34 cellular contexts compared by ENCODE assay signal in the genomic region with DNA sequence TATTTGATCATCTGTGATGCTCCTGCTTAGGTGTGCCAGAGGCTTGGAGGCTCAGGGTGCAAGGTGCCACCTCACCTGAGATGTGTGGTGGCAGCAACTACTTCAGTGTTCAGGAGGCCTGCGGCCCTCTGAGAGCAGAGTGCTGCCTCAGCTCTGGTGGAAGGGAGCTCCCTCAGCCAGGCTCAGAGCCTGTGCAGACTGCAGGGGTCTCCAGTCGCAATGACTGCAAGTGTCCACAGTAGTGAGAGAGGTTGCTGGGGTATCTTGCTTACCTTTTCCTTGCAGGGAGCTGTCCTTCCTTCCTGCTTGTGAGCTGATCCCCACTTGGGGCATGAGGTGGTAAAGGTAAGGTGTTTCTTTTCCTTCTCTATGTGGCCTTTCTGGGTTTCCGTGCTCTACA.
"Had no signal": no experiment of that assay in that cellular context is flagged by ENCODE, and none has a peak within 500 bp of the region (broad histone marks: within the 10 kb centered on the region; RNA-seq: fewer than 3 reads in every experiment).

No MANE protein-coding gene starts in this region.

- H3K36me3 ChIP-seq: ascending aorta, cardiac muscle cell, Peyer's patch had no signal

- H3K27ac ChIP-seq: ascending aorta, cardiac muscle cell, Peyer's patch, VCaP had no signal

- H3K36me3 Mint-ChIP-seq: activated naive CD8-positive, alpha-beta T cell treated with anti-CD3 and anti-CD28 coated beads for 36 hours had no signal

- H3K4me3 Mint-ChIP-seq: activated CD8-positive, alpha-beta T cell treated with anti-CD3 and anti-CD28 coated beads for 36 hours; activated naive CD8-positive, alpha-beta T cell treated with anti-CD3 and anti-CD28 coated beads for 36 hours; activated T-cell treated with anti-CD3 and anti-CD28 coated beads, Interleukin-2, amount 50 U/mL, for 72 hours; activated T-helper 17 cell treated with anti-CD3 and anti-CD28 coated beads, Interleukin-2, amount 50 U/mL, for 72 hours had no signal

- H3K9me3 Mint-ChIP-seq: activated naive CD8-positive, alpha-beta T cell treated with anti-CD3 and anti-CD28 coated beads for 36 hours; activated T-cell treated with anti-CD3 and anti-CD28 coated beads, Interleukin-2, amount 50 U/mL, for 72 hours; activated T-helper 17 cell treated with anti-CD3 and anti-CD28 coated beads, Interleukin-2, amount 50 U/mL, for 72 hours had no signal

- H3K4me1 ChIP-seq: ascending aorta, Peyer's patch had no signal

- ATAC-seq: activated CD8-positive, alpha-beta T cell treated with anti-CD3 and anti-CD28 coated beads for 36 hours; activated T-cell treated with anti-CD3 and anti-CD28 coated beads, Interleukin-2, amount 50 U/mL, for 72 hours; activated T-helper 17 cell treated with anti-CD3 and anti-CD28 coated beads, Interleukin-2, amount 50 U/mL, for 72 hours; PC-3 had no signal

- H3K4me3 ChIP-seq: ascending aorta, cardiac muscle cell, Peyer's patch had no signal

- H3K27ac Mint-ChIP-seq: activated CD8-positive, alpha-beta T cell treated with anti-CD3 and anti-CD28 coated beads for 36 hours; activated naive CD8-positive, alpha-beta T cell treated with anti-CD3 and anti-CD28 coated beads for 36 hours; activated T-helper 17 cell treated with anti-CD3 and anti-CD28 coated beads, Interleukin-2, amount 50 U/mL, for 72 hours had no signal

- DNase-seq: activated CD4-positive, alpha-beta T cell treated with anti-CD3 and anti-CD28 coated beads for 1 hour; activated CD4-positive, alpha-beta T cell treated with anti-CD3 and anti-CD28 coated beads for 48 hours; activated CD4-positive, alpha-beta T cell treated with anti-CD3 and anti-CD28 coated beads, Interleukin-2, amount 50 U/mL, for 4 hours; activated CD4-positive, CD25-positive, alpha-beta regulatory T cell; activated CD8-positive, alpha-beta T cell treated with anti-CD3 and anti-CD28 coated beads for 36 hours; activated effector memory CD4-positive, alpha-beta T cell treated with anti-CD3 and anti-CD28 coated beads, Interleukin-2, amount 50 U/mL, for 16 hours; activated naive CD4-positive, alpha-beta T cell; activated naive CD4-positive, alpha-beta T cell treated with anti-CD3 and anti-CD28 coated beads, Interleukin-2, amount 50 U/mL, for 16 hours; activated naive CD8-positive, alpha-beta T cell treated with anti-CD3 and anti-CD28 coated beads for 36 hours; activated T-cell treated with anti-CD3 and anti-CD28 coated beads, Interleukin-2, amount 50 U/mL, for 1 hour; activated T-cell treated with anti-CD3 and anti-CD28 coated beads, Interleukin-2, amount 50 U/mL, for 72 hours; amniotic stem cell; Karpas-422; KBM-7; NCI-H1105; NCI-H1417 treated with DMSO at 0.1 percent for 48 hours; NCI-H1694; NCI-H1930; NCI-H2081 treated with DMSO at 0.1 percent for 48 hours; NCI-H226; NCI-H524 treated with DMSO at 0.1 percent for 48 hours; NK-92 treated with Interleukin-12 subunit alpha and Interleukin-12 subunit beta, amount 100 ng/mL, for 24 hours; PC-3; Peyer's patch; RPMI8226; SHP77 treated with DMSO at 0.1 percent for 48 hours; SW 1271; T-helper 1 cell; T-helper 2 cell; T-helper 9 cell had no signal

- H3K4me1 Mint-ChIP-seq: activated naive CD8-positive, alpha-beta T cell treated with anti-CD3 and anti-CD28 coated beads for 36 hours; activated T-helper 17 cell treated with anti-CD3 and anti-CD28 coated beads, Interleukin-2, amount 50 U/mL, for 72 hours had no signal

- H3K9me3 ChIP-seq: ascending aorta, Peyer's patch had no signal
